In the genomic region with DNA sequence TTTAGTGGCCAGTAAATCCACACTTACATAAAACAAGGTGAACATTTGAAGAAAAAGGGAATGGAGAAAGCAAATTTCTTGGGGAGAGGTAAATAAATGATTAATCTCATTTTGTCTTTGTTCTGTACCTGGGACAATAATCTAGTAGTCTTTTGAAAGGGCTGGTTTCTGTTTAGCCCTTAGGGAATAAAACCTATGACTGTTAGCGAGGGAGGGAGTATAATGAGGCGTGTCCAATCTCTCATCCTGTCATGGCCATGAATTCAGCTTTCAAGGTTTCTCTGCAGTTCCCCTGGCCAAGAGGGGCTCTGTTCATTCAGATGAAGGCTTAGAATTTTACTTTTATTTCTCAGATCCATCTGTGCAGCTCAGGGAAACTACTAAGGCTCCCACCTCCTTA, we compare ENCODE assay signal across 14 cellular contexts. TPM values are rescaled to one million over a fixed set of nuclear protein-coding genes. Genes with fewer than 3 reads are reported as not detected.
A peak's percentile ranks its signal among the peaks of the same experiment; 100 is the strongest.
DNase-seq lines count a peak whose midpoint lies in the region; ATAC-seq and TF ChIP-seq lines count a peak whose summit lies in the region.
"Had no signal": no experiment of that assay in that cellular context is flagged by ENCODE, and none has a peak within 500 bp of the region (broad histone marks: within the 10 kb centered on the region; RNA-seq: fewer than 3 reads in every experiment).

No MANE protein-coding gene starts in this region.

- intact Hi-C loops in activated CD8-positive, alpha-beta T cell treated with anti-CD3 and anti-CD28 coated beads for 36 hours (cut with micrococcal nuclease), result no loop called here

- DNase-seq in nephron progenitor cell, result no peak
- no peak for DNase-seq in HFFc6
- DNase-seq in kidney tubule cell (ENCODE audit: low spot score), result no peak
- no peak for DNase-seq in HUDEP-2 (lab: John Stamatoyannopoulos, UW; ENCODE audit: unreplicated experiment in 76 of 76)
- DNase-seq in activated CD8-positive, alpha-beta T cell treated with anti-CD3 and anti-CD28 coated beads for 36 hours, result no peak
- DNase-seq: COR-L47, dermis blood vessel endothelial cell, heart right ventricle, NCI-H1694 treated with DMSO at 0.1 percent for 48 hours, Peyer's patch had no signal

- POLR2A ChIA-PET in activated CD8-positive, alpha-beta T cell treated with anti-CD3 and anti-CD28 coated beads for 36 hours (lab: Charles Lee), result no interaction called here

- no peak for TF ChIP-seq CTCF in nephron progenitor cell (IDR thresholded peaks at IDR 0.05)
- no peak for TF ChIP-seq CTCF in HFFc6 (IDR thresholded peaks at IDR 0.05)
- no peak for TF ChIP-seq CTCF in activated CD8-positive, alpha-beta T cell treated with anti-CD3 and anti-CD28 coated beads for 36 hours (IDR thresholded peaks at IDR 0.05)

- H3K4me3 Mint-ChIP-seq in nephron progenitor cell (no peak overlapping the region), HFFc6 (no peak overlapping the region)
- H3K4me3 Mint-ChIP-seq in activated CD8-positive, alpha-beta T cell treated with anti-CD3 and anti-CD28 coated beads for 36 hours, result no peak overlapping the region

- H3K27me3 Mint-ChIP-seq in nephron progenitor cell (ENCODE audit: low read depth, poor library complexity) (peaks cover 5% of the 10 kb centered on the region), HFFc6 (ENCODE audit: insufficient read depth) (no peaks in the 10 kb centered on the region; the same call in 1 of the 2 replicates)
- no peaks in the 10 kb centered on the region for H3K27me3 Mint-ChIP-seq in activated CD8-positive, alpha-beta T cell treated with anti-CD3 and anti-CD28 coated beads for 36 hours

- H3K27ac Mint-ChIP-seq in nephron progenitor cell (peak overlapping the region; percentile 19), HFFc6 (no peak overlapping the region)
- H3K27ac Mint-ChIP-seq in activated CD8-positive, alpha-beta T cell treated with anti-CD3 and anti-CD28 coated beads for 36 hours, result no peak overlapping the region
- H3K27ac Mint-ChIP-seq: activated naive CD4-positive, alpha-beta T cell treated with anti-CD3 and anti-CD28 coated beads, Interleukin-2, amount 50 U/mL, for 72 hours had no signal

- H3K36me3 Mint-ChIP-seq in nephron progenitor cell (ENCODE audit: low read depth) (no peaks in the 10 kb centered on the region), HFFc6 (ENCODE audit: low read depth) (no peaks in the 10 kb centered on the region)
- H3K36me3 Mint-ChIP-seq in activated CD8-positive, alpha-beta T cell treated with anti-CD3 and anti-CD28 coated beads for 36 hours (ENCODE audit: low read depth), result no peaks in the 10 kb centered on the region
- H3K36me3 Mint-ChIP-seq: activated naive CD4-positive, alpha-beta T cell treated with anti-CD3 and anti-CD28 coated beads, Interleukin-2, amount 50 U/mL, for 72 hours had no signal

- H3K9me3 Mint-ChIP-seq in nephron progenitor cell (peaks cover 50% of the 10 kb centered on the region), HFFc6 (no peaks in the 10 kb centered on the region)
- H3K9me3 Mint-ChIP-seq in activated CD8-positive, alpha-beta T cell treated with anti-CD3 and anti-CD28 coated beads for 36 hours, result no peaks in the 10 kb centered on the region
- H3K9me3 Mint-ChIP-seq: activated naive CD4-positive, alpha-beta T cell treated with anti-CD3 and anti-CD28 coated beads, Interleukin-2, amount 50 U/mL, for 72 hours had no signal

- peaks cover 46% of the 10 kb centered on the region for H3K4me1 Mint-ChIP-seq in nephron progenitor cell
- no peaks in the 10 kb centered on the region for H3K4me1 Mint-ChIP-seq in HFFc6 (ENCODE audit: low read depth)
- peaks cover 7% of the 10 kb centered on the region for H3K4me1 Mint-ChIP-seq in activated CD8-positive, alpha-beta T cell treated with anti-CD3 and anti-CD28 coated beads for 36 hours (ENCODE audit: low read depth)

- CTCF ChIA-PET in activated CD8-positive, alpha-beta T cell treated with anti-CD3 and anti-CD28 coated beads for 36 hours (lab: Charles Lee), result no interaction called here

- ATAC-seq in GM19035 (IDR thresholded peaks at IDR 0.05; ENCODE audit: unreplicated experiment), result peak; percentile 70
- ATAC-seq in HG02642 (IDR thresholded peaks at IDR 0.05; ENCODE audit: poor library complexity, unreplicated experiment), result peak; percentile 87
- ATAC-seq in HG03565 (IDR thresholded peaks at IDR 0.05; ENCODE audit: unreplicated experiment), result peak; percentile 89
- no peak for ATAC-seq in activated CD8-positive, alpha-beta T cell treated with anti-CD3 and anti-CD28 coated beads for 36 hours
- ATAC-seq: activated naive CD4-positive, alpha-beta T cell treated with anti-CD3 and anti-CD28 coated beads, Interleukin-2, amount 50 U/mL, for 72 hours; heart right ventricle had no signal

RNA-seq across cellular contexts. Expression of gene FMR1, which starts 12.0 kb away (rescaled TPM):
- 10 to 100 TPM; 17.7 to 21.7 (median 19.9) TPM for total RNA-seq in HFFc6 (2021; fragmentation: NEBNext Ultra II Directional; extraction: Animal tissue kit (Norgen Biotek cat#: 25700))
- 10 to 100 TPM; 27.2 to 28.2 TPM for total RNA-seq in activated CD8-positive, alpha-beta T cell treated with anti-CD3 and anti-CD28 coated beads for 36 hours
